Comparison of ENCODE assay signal across 24 cellular contexts in the genomic region with DNA sequence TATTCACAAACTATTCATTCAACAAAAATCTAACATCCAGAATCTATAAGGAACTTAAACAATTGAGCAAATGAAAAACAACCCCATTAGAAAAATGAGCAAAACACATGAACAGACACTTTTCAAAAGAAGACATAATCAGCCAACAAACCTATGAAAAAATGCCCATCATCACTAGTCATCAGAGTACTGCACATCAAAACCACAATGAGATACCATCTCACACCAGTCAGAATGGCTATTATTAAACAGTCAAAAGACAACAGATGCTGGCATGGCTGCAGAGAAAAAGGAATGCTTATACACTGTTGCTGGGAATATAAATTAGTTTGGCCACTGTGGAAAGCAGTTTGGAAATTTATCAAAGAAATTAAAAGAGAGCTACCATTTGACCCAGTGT.
"Had no signal": no experiment of that assay in that cellular context is flagged by ENCODE, and none has a peak within 500 bp of the region (broad histone marks: within the 10 kb centered on the region; RNA-seq: fewer than 3 reads in every experiment).

No MANE protein-coding gene starts in this region.

- H3K27me3 ChIP-seq: brain microvascular endothelial cell, foreskin keratinocyte, left lung, neutrophil, ovary, spleen, testis, uterus had no signal

- DNase-seq: activated CD4-positive, alpha-beta T cell treated with anti-CD3 and anti-CD28 coated beads for 4 hours; activated CD4-positive, alpha-beta T cell treated with anti-CD3 and anti-CD28 coated beads, Interleukin-2, amount 50 U/mL, for 48 hours; activated CD4-positive, CD25-positive, alpha-beta regulatory T cell; activated effector memory CD4-positive, alpha-beta T cell treated with Interleukin-2 at 50 U/mL for 16 hours; activated naive CD4-positive, alpha-beta T cell treated with anti-CD3 and anti-CD28 coated beads for 36 hours; activated T-cell treated with anti-CD3 and anti-CD28 coated beads, Interleukin-2, amount 50 U/mL, for 48 hours; brain microvascular endothelial cell; caudate nucleus; dermis blood vessel endothelial cell; effector CD8-positive, alpha-beta T cell; erythroblast; left lung; ovary; spleen; stimulated activated CD4-positive, alpha-beta T cell treated with anti-CD3 and anti-CD28 coated beads, Interleukin-4, amount 100 ng/mL, for 1 hour; stimulated activated naive CD4-positive, alpha-beta T cell; testis; trophoblast cell; uterus had no signal

- H3K27ac Mint-ChIP-seq: activated naive CD4-positive, alpha-beta T cell treated with anti-CD3 and anti-CD28 coated beads for 36 hours; natural killer cell treated with Interleukin-12 subunit alpha and Interleukin-12 subunit beta and Interleukin-15 and Interleukin-18, amount 100 ng/mL, for 72 hours had no signal

- H3K4me3 Mint-ChIP-seq: activated naive CD4-positive, alpha-beta T cell treated with anti-CD3 and anti-CD28 coated beads for 36 hours; natural killer cell treated with Interleukin-12 subunit alpha and Interleukin-12 subunit beta and Interleukin-15 and Interleukin-18, amount 100 ng/mL, for 72 hours had no signal

- H3K9me3 ChIP-seq: neutrophil, ovary, prostate gland, testis, uterus had no signal

- ATAC-seq: foreskin keratinocyte; left lung; natural killer cell treated with Interleukin-12 subunit alpha and Interleukin-12 subunit beta and Interleukin-15 and Interleukin-18, amount 100 ng/mL, for 72 hours had no signal

- H3K27me3 Mint-ChIP-seq: natural killer cell treated with Interleukin-12 subunit alpha and Interleukin-12 subunit beta and Interleukin-15 and Interleukin-18, amount 100 ng/mL, for 72 hours had no signal

- H3K36me3 ChIP-seq: brain microvascular endothelial cell, left lung, neutrophil, ovary, prostate gland, spleen, uterus had no signal

- H3K4me3 ChIP-seq: left lung, lung, ovary, prostate gland, spleen, testis, uterus had no signal

- H3K27ac ChIP-seq: brain microvascular endothelial cell, foreskin keratinocyte, left lung, neutrophil, ovary, prostate gland, spleen, testis, uterus had no signal

- H3K4me1 ChIP-seq: foreskin keratinocyte, left lung, prostate gland, spleen, testis, uterus had no signal
